In the genomic region with DNA sequence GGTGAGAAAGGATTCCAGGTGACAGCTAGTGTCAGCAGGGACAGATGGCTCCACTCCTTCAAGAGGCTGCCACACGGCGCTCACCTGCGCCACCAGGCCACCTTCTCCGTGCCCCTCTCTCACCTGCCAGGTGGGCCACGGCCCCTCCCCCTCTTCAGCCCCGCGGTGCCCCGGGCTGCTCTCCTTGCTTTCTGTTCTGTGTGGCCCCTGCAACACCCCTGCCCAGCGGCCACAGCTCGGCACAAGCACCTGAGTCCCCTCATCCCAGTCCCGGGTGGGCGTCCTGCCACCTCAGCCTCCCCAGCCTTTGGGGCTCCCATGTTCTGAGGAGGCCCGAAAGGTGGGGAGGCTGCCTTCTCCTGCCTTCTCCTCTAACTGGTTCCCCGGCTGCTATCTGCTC, we compare ENCODE assay signal across 20 cellular contexts. TPM values are rescaled to one million over a fixed set of nuclear protein-coding genes. Genes with fewer than 3 reads are reported as not detected.
DNase-seq lines count a peak whose midpoint lies in the region; ATAC-seq, FAIRE-seq and TF ChIP-seq lines count a peak whose summit lies in the region.
"Had no signal": no experiment of that assay in that cellular context is flagged by ENCODE, and none has a peak within 500 bp of the region (broad histone marks: within the 10 kb centered on the region; RNA-seq: fewer than 3 reads in every experiment).

No MANE protein-coding gene starts in this region.

- H4K91ac ChIP-seq in H1 (replicated peaks; ENCODE audit: insufficient read length, low read length): no peak overlapping the region

- no peak overlapping the region for H2BK5ac ChIP-seq in H1 (ENCODE audit: low read depth, low read length)

- H3K36me3 Mint-ChIP-seq in activated T-cell treated with anti-CD3 and anti-CD28 coated beads, Interleukin-2, amount 50 U/mL, for 24 hours (ENCODE audit: low read depth): peaks cover 100% of the 10 kb centered on the region
- H3K36me3 Mint-ChIP-seq in HFFc6 (ENCODE audit: low read depth): peaks cover 51% of the 10 kb centered on the region
- peaks cover 70% of the 10 kb centered on the region for H3K36me3 Mint-ChIP-seq in stimulated activated memory B cell treated with anti-CD40 and anti-IgM and Interleukin-4, amounts not matched to agents 10 μg/mL and 1 μg/mL and 100 μg/mL, for 72 hours

- no peak overlapping the region for H2BK15ac ChIP-seq in H1 (ENCODE audit: low read length)

- H4K8ac ChIP-seq in H1 (ENCODE audit: extremely low read depth, insufficient read depth, low read length): peak overlapping the region; percentile 9; the same call in 1 of the 2 replicates

- ATAC-seq in stimulated activated memory B cell treated with anti-CD40 and anti-IgM and Interleukin-4, amounts not matched to agents 10 μg/mL and 1 μg/mL and 100 μg/mL, for 72 hours: no peak
- ATAC-seq: heart left ventricle had no signal

- H3K4me3 Mint-ChIP-seq in activated T-cell treated with anti-CD3 and anti-CD28 coated beads, Interleukin-2, amount 50 U/mL, for 24 hours: no peak overlapping the region
- no peak overlapping the region for H3K4me3 Mint-ChIP-seq in HFFc6
- no peak overlapping the region for H3K4me3 Mint-ChIP-seq in stimulated activated memory B cell treated with anti-CD40 and anti-IgM and Interleukin-4, amounts not matched to agents 10 μg/mL and 1 μg/mL and 100 μg/mL, for 72 hours
- H3K4me3 Mint-ChIP-seq: neural progenitor cell had no signal

- no peak for FAIRE-seq in H1 (lab: Jason Lieb, UNC)
- FAIRE-seq: A204.1 had no signal

- peak overlapping the region; percentile 88 for H3K27ac Mint-ChIP-seq in activated T-cell treated with anti-CD3 and anti-CD28 coated beads, Interleukin-2, amount 50 U/mL, for 24 hours
- H3K27ac Mint-ChIP-seq in HFFc6: peak overlapping the region; percentile 42; the same call in 1 of the 2 replicates
- peak overlapping the region; percentile 51 for H3K27ac Mint-ChIP-seq in stimulated activated memory B cell treated with anti-CD40 and anti-IgM and Interleukin-4, amounts not matched to agents 10 μg/mL and 1 μg/mL and 100 μg/mL, for 72 hours
- H3K27ac Mint-ChIP-seq: neural progenitor cell had no signal

- no peaks in the 10 kb centered on the region for H3K9me3 Mint-ChIP-seq in activated T-cell treated with anti-CD3 and anti-CD28 coated beads, Interleukin-2, amount 50 U/mL, for 24 hours
- H3K9me3 Mint-ChIP-seq in HFFc6: peaks cover 5% of the 10 kb centered on the region; the same call in 1 of the 2 replicates
- no peaks in the 10 kb centered on the region for H3K9me3 Mint-ChIP-seq in stimulated activated memory B cell treated with anti-CD40 and anti-IgM and Interleukin-4, amounts not matched to agents 10 μg/mL and 1 μg/mL and 100 μg/mL, for 72 hours
- H3K9me3 Mint-ChIP-seq: neural progenitor cell had no signal

- H3K23ac ChIP-seq in H1 (ENCODE audit: insufficient read length): no peak overlapping the region

- H2BK120ac ChIP-seq in H1 (replicated peaks; ENCODE audit: low read depth, low read length): no peak overlapping the region

- DNase-seq in activated T-cell treated with anti-CD3 and anti-CD28 coated beads, Interleukin-2, amount 50 U/mL, for 24 hours: no peak
- no peak for DNase-seq in activated T-cell treated with anti-CD3 and anti-CD28 coated beads, Interleukin-2, amount 50 U/mL, for 48 hours
- DNase-seq in HFFc6 (no peak), H1 (ENCODE audit: low read depth in 1 of 2, low spot score in 2 of 2) (no peak), DMS114 treated with DMSO at 0.1 percent for 48 hours (lab: John Stamatoyannopoulos, UW; ENCODE audit: unreplicated experiment) (no peak), LoVo (ENCODE audit: low spot score) (no peak), amygdala (lab: John Stamatoyannopoulos, UW) (no peak)
- DNase-seq: activated CD4-positive, CD25-positive, alpha-beta regulatory T cell treated with anti-CD3 and anti-CD28 coated beads, Interleukin-2, amount 50 U/mL, for 72 hours; Calu3; EL; NCI-H1105; NCI-H2029 treated with DMSO at 0.1 percent for 48 hours; SHP77 treated with DMSO at 0.1 percent for 48 hours; stimulated activated CD4-positive, alpha-beta T cell treated with anti-CD3 and anti-CD28 coated beads, Interleukin-1b, Interleukin-23, amount 100 ng/mL, for 48 hours; stimulated activated naive CD4-positive, alpha-beta T cell; transverse colon had no signal

- H3K27me3 ChIP-seq in H1 (replicated peaks in 1 of 4; ENCODE audit: control insufficient read depth in 3 of 4, extremely low read depth in 1 of 4, insufficient read depth in 3 of 4, low read length in 3 of 4): no peaks in the 10 kb centered on the region
- H3K27me3 ChIP-seq: heart left ventricle, neural progenitor cell, transverse colon had no signal

- TF ChIP-seq CTCF in HFFc6 (IDR thresholded peaks at IDR 0.05) (no peak), H1 (IDR thresholded peaks at IDR 0.05; ENCODE audit: control extremely low read depth in 1 of 3, insufficient read depth in 1 of 3, low read depth in 1 of 3, low read length in 3 of 3) (no peak)

- no peaks in the 10 kb centered on the region for H3K4me1 ChIP-seq in H1 (replicated peaks in 1 of 4; ENCODE audit: control insufficient read depth in 3 of 4, insufficient read depth in 4 of 4, low read length in 3 of 4)
- H3K4me1 ChIP-seq: neural progenitor cell had no signal

- no peak overlapping the region for H3K18ac ChIP-seq in H1 (ENCODE audit: extremely low read depth, low read length)

- no peak for TF ChIP-seq POLR2A in H1 (IDR thresholded peaks at IDR 0.05; ENCODE audit: control extremely low read depth in 1 of 2, low read depth in 2 of 2, low read length in 2 of 2)

- WGBS in H1 (ENCODE audit: extremely low coverage in 1 of 2, insufficient coverage in 1 of 2, insufficient read length in 1 of 2, insufficient replicate concordance in 2 of 2, low coverage in 1 of 2, low lambda C conversion rate in 2 of 2, missing lambda C conversion rate in 1 of 2), 2 experiments: 85% methylated on average over 13 of the region's 14 CpGs; no CpG with 5 or more reads in 1 of the 2 experiments

- POLR2A ChIA-PET in H1 (lab: Charles Lee; ENCODE audit: partially characterized antibody): interaction anchor here (0.9 to 2.0 kb wide), 4 partner anchors 12 to 172 kb away, joined by 3 to 6 read pairs (median 4); no protein-coding TSS in a partner anchor

- H3K9me3 ChIP-seq in H1 (ENCODE audit: insufficient read depth in 2 of 2, low read depth in 1 of 2, low read length in 1 of 2): no peaks in the 10 kb centered on the region
- H3K9me3 ChIP-seq: heart left ventricle, transverse colon had no signal

- no peaks in the 10 kb centered on the region for H3K27me3 Mint-ChIP-seq in activated T-cell treated with anti-CD3 and anti-CD28 coated beads, Interleukin-2, amount 50 U/mL, for 24 hours
- H3K27me3 Mint-ChIP-seq in HFFc6 (ENCODE audit: insufficient read depth): peaks cover 71% of the 10 kb centered on the region
- H3K27me3 Mint-ChIP-seq in stimulated activated memory B cell treated with anti-CD40 and anti-IgM and Interleukin-4, amounts not matched to agents 10 μg/mL and 1 μg/mL and 100 μg/mL, for 72 hours: no peaks in the 10 kb centered on the region

- H3K23me2 ChIP-seq in H1 (ENCODE audit: low read depth, low read length): no peaks in the 10 kb centered on the region

- no peaks in the 10 kb centered on the region for H3K79me2 ChIP-seq in H1 (ENCODE audit: control insufficient read depth in 1 of 2, insufficient read depth in 2 of 2, low read length in 2 of 2)

- no peak for TF ChIP-seq EP300 in H1 (IDR thresholded peaks at IDR 0.05; ENCODE audit: borderline replicate concordance in 1 of 2, low read depth in 2 of 2, low read length in 2 of 2)

- H3K79me1 ChIP-seq in H1 (ENCODE audit: low read depth, low read length): 0 out of 2 replicates have a peak, but pooled peaks cover 5% of the 10 kb centered on the region

- no peak for TF ChIP-seq RAD21 in H1 (IDR thresholded peaks at IDR 0.05 in 1 of 2, conservative IDR thresholded peaks at IDR 0.05 in 1 of 2; ENCODE audit: low read depth in 2 of 2, low read length in 2 of 2)

- no peak overlapping the region for H3K9ac ChIP-seq in H1 (replicated peaks in 1 of 4; ENCODE audit: extremely low read depth in 1 of 4, low read depth in 3 of 4, low read length in 3 of 4)
- H3K9ac ChIP-seq: neural progenitor cell had no signal

- no peak overlapping the region for H2BK12ac ChIP-seq in H1 (ENCODE audit: low read depth, low read length)

- H3K36me3 ChIP-seq in H1 (ENCODE audit: control insufficient read depth in 2 of 4, insufficient read depth in 4 of 4, low read length in 3 of 4): peaks cover 57 to 90% (median 84%) of the 10 kb centered on the region in 4 experiments
- H3K36me3 ChIP-seq: neural progenitor cell had no signal

- H3K56ac ChIP-seq in H1 (replicated peaks; ENCODE audit: insufficient read length, low read depth, low read length): no peak overlapping the region

- H2BK20ac ChIP-seq in H1 (ENCODE audit: low read length): no peak overlapping the region

- CTCF ChIA-PET in H1 (lab: Charles Lee; ENCODE audit: partially characterized antibody): interaction anchor here (0.9 to 17.3 kb wide), 15 partner anchors 8 to 211 kb away, joined by 3 to 159 read pairs (median 6); no protein-coding TSS in a partner anchor

- H4K5ac ChIP-seq in H1 (ENCODE audit: insufficient read length, low read depth, low read length): no peak overlapping the region

- no peak overlapping the region for H2AFZ ChIP-seq in H1 (ENCODE audit: low read length)
- H2AFZ ChIP-seq: neural progenitor cell had no signal

- no peak overlapping the region for H3K27ac ChIP-seq in H1 (ENCODE audit: low read depth, low read length)
- H3K27ac ChIP-seq: neural progenitor cell had no signal

- H3K4me2 ChIP-seq in H1 (ENCODE audit: insufficient read depth in 1 of 2, low read depth in 2 of 2, low read length in 2 of 2): no peak overlapping the region
- H3K4me2 ChIP-seq: neural progenitor cell had no signal

- no peak overlapping the region for H2AK5ac ChIP-seq in H1 (ENCODE audit: low read depth, low read length)

- H3K14ac ChIP-seq in H1 (ENCODE audit: insufficient read length): no peak overlapping the region

- no peak overlapping the region for H3K4ac ChIP-seq in H1 (replicated peaks; ENCODE audit: insufficient read length, low read depth, low read length)

- H3K4me3 ChIP-seq in H1 (ENCODE audit: extremely low read depth in 1 of 4, insufficient read depth in 2 of 4, low read depth in 3 of 4, low read length in 4 of 4): no peak overlapping the region
- H3K4me3 ChIP-seq: heart left ventricle, neural progenitor cell, transverse colon had no signal

- peaks cover 3 to 5% of the 10 kb centered on the region in 2 experiments for H4K20me1 ChIP-seq in H1 (replicated peaks in 1 of 2; ENCODE audit: control insufficient read depth in 1 of 2, insufficient read depth in 2 of 2, low read length in 2 of 2)

- peaks cover 14% of the 10 kb centered on the region for H3K4me1 Mint-ChIP-seq in activated T-cell treated with anti-CD3 and anti-CD28 coated beads, Interleukin-2, amount 50 U/mL, for 24 hours (ENCODE audit: low read depth)
- peaks cover 30% of the 10 kb centered on the region for H3K4me1 Mint-ChIP-seq in HFFc6 (ENCODE audit: low read depth)
- peaks cover 22% of the 10 kb centered on the region for H3K4me1 Mint-ChIP-seq in stimulated activated memory B cell treated with anti-CD40 and anti-IgM and Interleukin-4, amounts not matched to agents 10 μg/mL and 1 μg/mL and 100 μg/mL, for 72 hours
- H3K4me1 Mint-ChIP-seq: neural progenitor cell had no signal

RNA-seq across cellular contexts. Expression of gene APOL1, which starts 46.4 kb away (rescaled TPM):
- 1 to 10 TPM in 4 of 6 experiments, under 1 TPM in 2; 0.55 to 6.2 (median 4.9) TPM for total RNA-seq in HFFc6 (2021; fragmentation: NEBNext Ultra II Directional; extraction: Animal tissue kit (Norgen Biotek cat#: 25700))
- not detected in 2 replicates for total RNA-seq in H1 (2021; fragmentation: NEBNext Ultra II Directional; extraction: Animal tissue kit (Norgen Biotek cat#: 25700))
- not detected in 2 replicates for polyA plus RNA-seq in H1 (2011; rRNA removed)
- polyA plus RNA-seq in H1 (2011; cell fraction: cytosol; rRNA removed): 0.05 TPM
- not detected for polyA plus RNA-seq in H1 (2011; cell fraction: nucleus; rRNA removed)
- not detected in 4 replicates for polyA plus RNA-seq in H1 (2012, experiment 1 of 2)
- not detected for polyA plus RNA-seq in H1 (2012, experiment 2 of 2)
- not detected for polyA plus RNA-seq in H1 (2013, experiment 1 of 2)
- polyA plus RNA-seq in H1 (2013, experiment 2 of 2): not detected
- polyA minus RNA-seq in H1 (2011; rRNA and poly(A)+ RNA removed): not detected in 2 replicates
- polyA minus RNA-seq in H1 (2011; cell fraction: cytosol; rRNA and poly(A)+ RNA removed): not detected
- not detected for polyA minus RNA-seq in H1 (2011; cell fraction: nucleus; rRNA and poly(A)+ RNA removed)

RNA-seq across cellular contexts. Expression of gene APOL2, which starts 60.0 kb away (rescaled TPM):
- 10 to 100 TPM; 27.7 to 42.5 (median 38.5) TPM for total RNA-seq in HFFc6 (2021; fragmentation: NEBNext Ultra II Directional; extraction: Animal tissue kit (Norgen Biotek cat#: 25700))
- 11.0 and 12.0 TPM in 2 replicates for total RNA-seq in H1 (2021; fragmentation: NEBNext Ultra II Directional; extraction: Animal tissue kit (Norgen Biotek cat#: 25700))
- 7.8 and 8.1 TPM in 2 replicates for polyA plus RNA-seq in H1 (2011; rRNA removed)
- polyA plus RNA-seq in H1 (2011; cell fraction: cytosol; rRNA removed): 10.3 TPM
- 14.1 TPM for polyA plus RNA-seq in H1 (2011; cell fraction: nucleus; rRNA removed)
- polyA plus RNA-seq in H1 (2012, experiment 1 of 2): 13.9 to 18.7 TPM (median 16.3 TPM) in 4 replicates
- polyA plus RNA-seq in H1 (2012, experiment 2 of 2): 3.6 TPM
- polyA plus RNA-seq in H1 (2013, experiment 1 of 2): 5.3 TPM
- polyA plus RNA-seq in H1 (2013, experiment 2 of 2): 4.5 TPM
- 16.0 and 25.7 TPM in 2 replicates for polyA minus RNA-seq in H1 (2011; rRNA and poly(A)+ RNA removed)
- 7.4 TPM for polyA minus RNA-seq in H1 (2011; cell fraction: cytosol; rRNA and poly(A)+ RNA removed)
- 8.8 TPM for polyA minus RNA-seq in H1 (2011; cell fraction: nucleus; rRNA and poly(A)+ RNA removed)
